ENCODE assay signal across 14 cellular contexts in the genomic region with DNA sequence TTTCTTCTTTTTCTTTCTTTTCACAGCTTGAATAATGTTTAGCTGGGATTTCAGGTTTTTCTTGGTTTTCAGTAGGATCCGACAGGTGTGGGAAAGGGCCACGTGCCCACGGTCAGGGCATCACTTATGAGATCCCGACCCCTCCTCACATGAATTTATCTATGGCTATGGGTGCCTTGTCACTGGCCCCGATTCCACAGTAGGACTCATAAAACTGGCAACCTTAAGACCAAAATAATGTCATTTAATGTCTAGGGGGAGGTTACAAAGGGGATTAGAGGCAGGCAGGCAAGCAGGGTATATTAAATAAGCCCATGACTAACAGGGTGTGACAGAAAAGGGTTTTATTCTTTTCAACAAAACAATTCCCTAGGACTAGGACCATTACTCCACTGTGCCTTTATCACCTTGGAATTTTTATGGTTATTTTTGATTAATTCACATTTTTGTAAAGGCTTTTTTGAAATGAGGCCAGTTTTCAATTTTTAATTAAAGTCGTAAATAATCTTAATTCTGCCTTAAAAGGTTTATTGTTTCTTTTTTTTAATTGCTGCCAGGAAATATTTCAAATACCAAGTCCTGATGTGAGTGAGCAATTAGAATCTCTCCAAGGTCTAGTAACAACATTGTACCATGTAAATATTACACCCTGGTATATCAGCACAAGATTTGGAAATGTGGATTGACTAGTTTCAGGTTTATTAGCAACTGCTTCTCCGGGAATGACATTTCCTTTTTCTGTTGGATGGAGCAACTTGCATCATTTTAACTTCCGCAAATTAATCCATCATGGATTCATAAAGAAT.
"Had no signal": no experiment of that assay in that cellular context is flagged by ENCODE, and none has a peak within 500 bp of the region (broad histone marks: within the 10 kb centered on the region; RNA-seq: fewer than 3 reads in every experiment).

No MANE protein-coding gene starts in this region.

- H3K9me3 ChIP-seq: left ventricle myocardium inferior had no signal

- H3K27ac Mint-ChIP-seq: activated naive CD4-positive, alpha-beta T cell treated with anti-CD3 and anti-CD28 coated beads, Interleukin-2, amount 10 ng/mL, durations not matched to agents 7 days and 5 days; endodermal cell; memory B cell; natural killer cell treated with Interleukin-12 subunit alpha and Interleukin-12 subunit beta and Interleukin-15 and Interleukin-18, amount 100 ng/mL, for 72 hours; stimulated activated memory B cell treated with anti-CD40 and anti-IgM and Interleukin-4, amounts not matched to agents 10 μg/mL and 1 μg/mL and 100 μg/mL, for 72 hours had no signal

- DNase-seq: activated CD4-positive, alpha-beta T cell treated with anti-CD3 and anti-CD28 coated beads for 1 hour; activated CD4-positive, alpha-beta T cell treated with anti-CD3 and anti-CD28 coated beads, Interleukin-2, amount 50 U/mL, for 4 hours; activated naive CD4-positive, alpha-beta T cell treated with anti-CD3 and anti-CD28 coated beads, Interleukin-2, amount 10 ng/mL, durations not matched to agents 7 days and 5 days; dorsolateral prefrontal cortex; endodermal cell; left ventricle myocardium inferior; stimulated activated CD4-positive, alpha-beta T cell treated with anti-CD3 and anti-CD28 coated beads, Interleukin-2, amount 100 ng/mL, for 48 hours had no signal

- H3K4me1 Mint-ChIP-seq: activated naive CD4-positive, alpha-beta T cell treated with anti-CD3 and anti-CD28 coated beads, Interleukin-2, amount 10 ng/mL, durations not matched to agents 7 days and 5 days; memory B cell had no signal

- FAIRE-seq: astrocyte, keratinocyte had no signal

- H3K27me3 Mint-ChIP-seq: activated naive CD4-positive, alpha-beta T cell treated with anti-CD3 and anti-CD28 coated beads, Interleukin-2, amount 10 ng/mL, durations not matched to agents 7 days and 5 days had no signal

- H3K36me3 ChIP-seq: cardiac muscle cell, left ventricle myocardium inferior had no signal

- H3K36me3 Mint-ChIP-seq: activated naive CD4-positive, alpha-beta T cell treated with anti-CD3 and anti-CD28 coated beads, Interleukin-2, amount 10 ng/mL, durations not matched to agents 7 days and 5 days; memory B cell; natural killer cell treated with Interleukin-12 subunit alpha and Interleukin-12 subunit beta and Interleukin-15 and Interleukin-18, amount 100 ng/mL, for 72 hours; stimulated activated memory B cell treated with anti-CD40 and anti-IgM and Interleukin-4, amounts not matched to agents 10 μg/mL and 1 μg/mL and 100 μg/mL, for 72 hours had no signal

- H3K4me3 Mint-ChIP-seq: activated naive CD4-positive, alpha-beta T cell treated with anti-CD3 and anti-CD28 coated beads, Interleukin-2, amount 10 ng/mL, durations not matched to agents 7 days and 5 days; endodermal cell; memory B cell; natural killer cell treated with Interleukin-12 subunit alpha and Interleukin-12 subunit beta and Interleukin-15 and Interleukin-18, amount 100 ng/mL, for 72 hours; stimulated activated memory B cell treated with anti-CD40 and anti-IgM and Interleukin-4, amounts not matched to agents 10 μg/mL and 1 μg/mL and 100 μg/mL, for 72 hours had no signal

- H3K4me1 ChIP-seq: left ventricle myocardium inferior had no signal

- H3K4me3 ChIP-seq: cardiac muscle cell, dorsolateral prefrontal cortex, left ventricle myocardium inferior had no signal

- H3K27ac ChIP-seq: cardiac muscle cell, dorsolateral prefrontal cortex, left ventricle myocardium inferior, VCaP had no signal

- H3K27me3 ChIP-seq: cardiac muscle cell, dorsolateral prefrontal cortex had no signal

- H3K9me3 Mint-ChIP-seq: activated naive CD4-positive, alpha-beta T cell treated with anti-CD3 and anti-CD28 coated beads, Interleukin-2, amount 10 ng/mL, durations not matched to agents 7 days and 5 days; endodermal cell; memory B cell; natural killer cell treated with Interleukin-12 subunit alpha and Interleukin-12 subunit beta and Interleukin-15 and Interleukin-18, amount 100 ng/mL, for 72 hours; stimulated activated memory B cell treated with anti-CD40 and anti-IgM and Interleukin-4, amounts not matched to agents 10 μg/mL and 1 μg/mL and 100 μg/mL, for 72 hours had no signal
